9 cellular contexts compared by ENCODE assay signal in the genomic region with DNA sequence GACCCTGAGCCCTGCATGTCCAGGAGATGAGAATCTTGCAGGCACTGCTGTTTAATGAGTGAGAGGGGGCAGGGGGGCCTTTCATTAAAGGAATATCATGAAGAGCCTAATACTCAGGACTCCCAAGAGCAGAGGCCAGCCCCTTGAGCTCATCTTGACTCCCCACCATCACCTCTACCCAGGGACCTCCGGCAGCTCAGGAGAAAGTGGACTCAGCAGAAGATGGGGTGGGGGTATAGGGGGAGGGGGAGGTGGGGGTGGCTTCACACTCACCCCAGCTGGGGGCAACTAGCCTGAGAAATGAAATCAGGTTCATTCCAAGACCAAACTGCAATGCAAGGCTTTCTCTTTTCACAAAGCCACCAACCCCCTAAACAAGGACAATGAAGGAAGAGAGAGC.
"Had no signal": no experiment of that assay in that cellular context is flagged by ENCODE, and none has a peak within 500 bp of the region (broad histone marks: within the 10 kb centered on the region; RNA-seq: fewer than 3 reads in every experiment).

No MANE protein-coding gene starts in this region.

- H3K9me3 Mint-ChIP-seq: GM23338 had no signal

- H3K36me3 ChIP-seq: HAP-1 had no signal

- H3K27ac ChIP-seq: GM23248 had no signal

- H3K4me1 ChIP-seq: HAP-1 had no signal

- H3K4me2 ChIP-seq: GM23338 had no signal

- DNase-seq: GM23248, GOT3, H7, H9, HCEC 1CT, HFFc6 had no signal

- H3K27ac Mint-ChIP-seq: GM23338, HFFc6 had no signal

- H3K9ac ChIP-seq: GM23248 had no signal

- ATAC-seq: GM23338, HCT116 had no signal

- H3K4me3 Mint-ChIP-seq: GM23338, H9, HFFc6 had no signal

- H3K9me3 ChIP-seq: HAP-1 had no signal

- H3K4me3 ChIP-seq: GM23248, GM23338, HAP-1 had no signal

- H2AFZ ChIP-seq: GM23248, GM23338 had no signal
